ENCODE assay signal across 20 cellular contexts in the genomic region with DNA sequence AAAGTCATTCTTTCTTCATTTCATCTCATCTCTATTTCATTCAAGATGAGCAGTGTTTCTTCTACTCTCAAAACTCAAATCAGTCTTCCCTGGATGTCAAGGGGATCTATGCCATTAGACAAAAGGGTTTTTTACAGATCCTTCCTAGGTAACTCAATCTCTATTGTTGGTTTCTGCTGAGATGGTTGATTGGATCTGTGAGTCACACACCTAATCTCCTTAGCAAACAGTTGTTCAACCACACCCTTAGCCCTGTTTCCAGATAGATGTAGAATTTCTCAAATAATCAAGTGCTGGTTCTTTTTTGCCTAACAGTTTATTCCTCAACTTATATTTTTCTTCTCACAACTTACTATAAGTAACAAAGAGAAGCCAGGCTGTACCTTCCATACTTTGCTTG.
DNase-seq lines count a peak whose midpoint lies in the region; ATAC-seq and TF ChIP-seq lines count a peak whose summit lies in the region.
"Had no signal": no experiment of that assay in that cellular context is flagged by ENCODE, and none has a peak within 500 bp of the region (broad histone marks: within the 10 kb centered on the region; RNA-seq: fewer than 3 reads in every experiment).

No MANE protein-coding gene starts in this region.

- no peak for TF ChIP-seq EP300 in stomach (IDR thresholded peaks at IDR 0.05)

- intact Hi-C loops in stomach (cut with DNase I; ENCODE audit: low total_unique reads), result no loop called here

- H3K4me3 ChIP-seq in RWPE2 (ENCODE audit: severe bottlenecking) (no peak overlapping the region), esophagus (ENCODE audit: low read depth in 1 of 2, low read length in 2 of 2) (no peak overlapping the region), stomach (no peak overlapping the region)

- ATAC-seq in RWPE2 (ENCODE audit: low read depth) (peak; percentile 52; the same call in 1 of the 3 replicates), GM21367 (IDR thresholded peaks at IDR 0.05; ENCODE audit: unreplicated experiment) (no peak)

- no peak for TF ChIP-seq POLR2A in stomach (IDR thresholded peaks at IDR 0.05)

- TF ChIP-seq CTCF in RWPE2 (IDR thresholded peaks at IDR 0.05; ENCODE audit: poor library complexity, severe bottlenecking) (no peak), stomach (IDR thresholded peaks at IDR 0.05) (no peak)

- H3K27me3 ChIP-seq in RWPE2 (ENCODE audit: insufficient read depth, poor library complexity, severe bottlenecking) (no peaks in the 10 kb centered on the region), esophagus (ENCODE audit: control insufficient read depth in 1 of 2, insufficient read depth in 2 of 2, low read length in 2 of 2) (no peaks in the 10 kb centered on the region), stomach (no peaks in the 10 kb centered on the region)
- H3K27me3 ChIP-seq: BE2C had no signal

- no peaks in the 10 kb centered on the region for H3K9me3 ChIP-seq in RWPE2 (ENCODE audit: severe bottlenecking)
- H3K9me3 ChIP-seq in esophagus (ENCODE audit: control insufficient read depth in 2 of 2, insufficient read depth in 1 of 2, low read depth in 1 of 2, low read length in 1 of 2), result peaks cover 2 to 3% of the 10 kb centered on the region in 2 donors
- H3K9me3 ChIP-seq in stomach, result no peaks in the 10 kb centered on the region
- H3K9me3 ChIP-seq: BE2C had no signal

- H3K36me3 ChIP-seq in RWPE2 (ENCODE audit: low read depth) (no peaks in the 10 kb centered on the region), esophagus (ENCODE audit: control insufficient read depth in 2 of 2, insufficient read depth in 2 of 2, low read length in 1 of 2) (no peaks in the 10 kb centered on the region), stomach (no peaks in the 10 kb centered on the region)
- H3K36me3 ChIP-seq: BE2C had no signal

- H3K27ac ChIP-seq in RWPE2 (ENCODE audit: poor library complexity, severe bottlenecking) (no peak overlapping the region), esophagus (ENCODE audit: low read depth in 2 of 2, low read length in 1 of 2) (peak overlapping the region; percentile 12 to 60), stomach (peak overlapping the region in 2 of 5 donors; percentile 11 to 66)
- H3K27ac ChIP-seq: 22Rv1 had no signal

- peaks cover 3% of the 10 kb centered on the region for H3K4me1 ChIP-seq in RWPE2 (ENCODE audit: insufficient read depth, poor library complexity, severe bottlenecking)
- H3K4me1 ChIP-seq in esophagus (ENCODE audit: control insufficient read depth in 2 of 2, insufficient read depth in 2 of 2, low read length in 1 of 2), result peaks cover 0 to 2% of the 10 kb centered on the region in 2 donors
- H3K4me1 ChIP-seq in stomach, result peaks cover 0 to 8% (median under 1%) of the 10 kb centered on the region in 4 donors
- H3K4me1 ChIP-seq: BE2C had no signal

- DNase-seq in DMS153 (lab: John Stamatoyannopoulos, UW) (peak; percentile 2), DMS153 treated with DMSO at 0.1 percent for 48 hours (lab: John Stamatoyannopoulos, UW; ENCODE audit: unreplicated experiment) (no peak), RWPE2 (ENCODE audit: low spot score) (no peak), midbrain (lab: John Stamatoyannopoulos, UW) (no peak), NCI-H446 (lab: John Stamatoyannopoulos, UW) (no peak), stomach (no peak)
- DNase-seq: BE2C; CD4-positive, CD25-positive, alpha-beta regulatory T cell; COR-L47; DMS79; HFFc6; Kasumi-1; NCI-H1105; NCI-H2081 treated with DMSO at 0.1 percent for 48 hours; NCI-H510A; NCI-H748 treated with DMSO at 0.1 percent for 48 hours; RPMI8226 had no signal
